Comparison of ENCODE assay signal across 8 cellular contexts in the genomic region with DNA sequence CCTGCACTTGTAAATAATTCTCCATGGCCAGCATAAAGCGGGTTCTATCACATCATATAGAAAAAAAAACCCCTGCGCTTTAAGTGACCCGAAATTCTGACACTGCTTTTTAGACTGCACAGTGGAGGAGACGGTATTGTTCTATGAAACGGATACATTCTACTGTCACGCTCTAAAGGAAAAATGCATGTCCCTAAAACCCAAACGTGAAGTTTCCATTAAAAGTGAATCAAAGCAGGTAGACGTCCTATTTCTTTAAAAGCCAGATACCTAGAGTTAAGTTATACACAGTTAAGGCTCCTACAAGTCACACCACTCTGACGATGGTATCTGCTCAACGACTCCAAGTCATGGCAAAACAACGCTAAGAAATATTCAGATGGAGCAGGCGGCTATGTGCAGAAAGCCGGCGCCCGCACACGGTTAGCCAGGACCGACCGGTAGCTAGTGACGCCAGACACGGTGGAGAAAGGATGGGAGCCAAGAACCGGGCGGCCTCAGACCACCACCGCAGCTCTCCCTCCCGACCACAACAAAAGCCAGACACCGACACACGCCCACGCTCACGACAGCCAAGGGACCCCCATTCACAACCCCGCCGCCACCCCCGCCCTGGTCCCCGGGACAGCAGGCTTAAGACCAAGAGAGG. TPM values are rescaled to one million over a fixed set of nuclear protein-coding genes. Genes with fewer than 3 reads are reported as not detected.
A peak's percentile ranks its signal among the peaks of the same experiment; 100 is the strongest.
DNase-seq lines count a peak whose midpoint lies in the region; ATAC-seq and TF ChIP-seq lines count a peak whose summit lies in the region.

No MANE protein-coding gene starts in this region.

- intact Hi-C loops in right lobe of liver (cut with DNase I): no loop called here

- 2% methylated on average over 11 of the region's 32 CpGs for WGBS in right lobe of liver (ENCODE audit: insufficient coverage, low coverage, low lambda C conversion rate, missing lambda C conversion rate)
- 1% methylated on average over 32 of the region's 32 CpGs for WGBS in thymus

- H3K27ac ChIP-seq in right lobe of liver (peak overlapping the region; percentile 98 to 100 (median 100)), thymus (ENCODE audit: low read depth) (peak overlapping the region; percentile 100)

- peak; percentile 12 for DNase-seq in activated CD8-positive, alpha-beta memory T cell treated with anti-CD3 and anti-CD28 coated beads, Interleukin-2, amount 50 U/mL, for 1 hour (ENCODE audit: extremely low read depth)
- DNase-seq in activated CD8-positive, alpha-beta memory T cell treated with anti-CD3 and anti-CD28 coated beads for 24 hours: no peak
- DNase-seq in RKO (ENCODE audit: low spot score) (peak; percentile 59), choroid plexus epithelial cell (ENCODE audit: low read depth) (peak; percentile 39), right lobe of liver (no peak), NCI-H446 treated with DMSO at 0.1 percent for 48 hours (lab: John Stamatoyannopoulos, UW) (no peak)

- H3K27me3 ChIP-seq in right lobe of liver: no peaks in the 10 kb centered on the region
- no peaks in the 10 kb centered on the region for H3K27me3 ChIP-seq in thymus (ENCODE audit: control insufficient read depth, insufficient read depth)

- H3K4me3 ChIP-seq in choroid plexus epithelial cell (ENCODE audit: low read depth, low read length) (peak overlapping the region; percentile 98), right lobe of liver (peak overlapping the region; percentile 68 to 86 (median 86)), thymus (ENCODE audit: low read length) (peak overlapping the region; percentile 98)

- H3K9me3 ChIP-seq in right lobe of liver (no peaks in the 10 kb centered on the region), thymus (ENCODE audit: control insufficient read depth) (no peaks in the 10 kb centered on the region)

- H3K4me1 ChIP-seq in right lobe of liver (peaks cover 0 to 21% (median 5%) of the 10 kb centered on the region in 4 donors), thymus (ENCODE audit: control insufficient read depth, insufficient read depth, low read length) (peaks cover 16% of the 10 kb centered on the region)

- no peak for TF ChIP-seq CTCF in choroid plexus epithelial cell (conservative IDR thresholded peaks at IDR 0.05; ENCODE audit: low read depth, low read length)
- no peak for TF ChIP-seq CTCF in right lobe of liver (IDR thresholded peaks at IDR 0.05)

- TF ChIP-seq POLR2A in right lobe of liver (IDR thresholded peaks at IDR 0.05): no peak

- peak; percentile 13 for ATAC-seq in HG02870 (IDR thresholded peaks at IDR 0.05; ENCODE audit: unreplicated experiment)
- ATAC-seq in right lobe of liver: peak; percentile 34 to 46 (median 38)

- H3K36me3 ChIP-seq in right lobe of liver (peaks cover 0 to 27% (median 9%) of the 10 kb centered on the region in 4 donors), thymus (ENCODE audit: control insufficient read depth, insufficient read depth) (peaks cover 20% of the 10 kb centered on the region)

RNA-seq across cellular contexts. Expression of a gene that starts 0.8 kb away (rescaled TPM):
- 100 to 1,000 TPM; 125 to 186 (median 149) TPM for total RNA-seq in right lobe of liver
- 387 TPM for polyA plus RNA-seq in thymus

RNA-seq across cellular contexts. Expression of a gene that starts 49.9 kb away (rescaled TPM):
- total RNA-seq in right lobe of liver: 10 to 100 TPM; 50.8 to 80.5 (median 65.0) TPM
- polyA plus RNA-seq in thymus: 62.9 TPM

Comparison
In these comparisons a context has a peak if more than half of its experiments do, and no peak if none do; other contexts are left out.
1. DNase-seq: peak in activated CD8-positive, alpha-beta memory T cell treated with anti-CD3 and anti-CD28 coated beads, Interleukin-2, amount 50 U/mL, for 1 hour (single experiment), RKO (single experiment) and choroid plexus epithelial cell (single experiment); none in activated CD8-positive, alpha-beta memory T cell treated with anti-CD3 and anti-CD28 coated beads for 24 hours (single experiment), right lobe of liver (0 of 3) and NCI-H446 treated with DMSO at 0.1 percent for 48 hours (single experiment).
2. Peak in every context shown above with its lines, with median percentiles within 50 percentile points of each other: H3K4me3 ChIP-seq.